ENCODE assay signal across 1 cellular context in genomic region chr3:52222319-52223221, GRCh38.
A peak's percentile ranks its signal among the peaks of the same experiment; 100 is the strongest.
TF ChIP-seq lines count a peak whose summit lies in the region.

No MANE protein-coding gene starts in this region.

TF ChIP-seq in HepG2, 621 proteins besides CTCF, POLR2A, EP300 and RAD21:
- TF ChIP-seq ZBTB38 (CRISPR knock-in tag; IDR thresholded peaks at IDR 0.05) (peak; percentile 48; the same call in 1 of the 2 replicates), STAG1 (CRISPR knock-in tag; IDR thresholded peaks at IDR 0.05) (peak; percentile 26; the same call in 1 of the 2 replicates), MIER2 (CRISPR knock-in tag; IDR thresholded peaks at IDR 0.05) (no peak), ZNF687 (CRISPR knock-in tag; IDR thresholded peaks at IDR 0.05) (peak; percentile 20; the same call in 1 of the 2 replicates), TRIM24 (CRISPR knock-in tag; IDR thresholded peaks at IDR 0.05) (no peak), ZNF841 (CRISPR knock-in tag; IDR thresholded peaks at IDR 0.05; ENCODE audit: borderline replicate concordance) (no peak)
TF ChIP-seq in HepG2: peak in this region for 3.
